1 cellular context compared by ENCODE assay signal in genomic region chr1:7770939-7771672, GRCh38.
TF ChIP-seq lines count a peak whose summit lies in the region.

Gene VAMP3 (plus strand): TSS chr1:7771296. CDS start chr1:7771384, 88 bp downstream.

TF ChIP-seq in HEK293, 187 proteins besides CTCF, POLR2A, EP300 and RAD21 (continued from another document and continues in another):
- TF ChIP-seq ZNF513 (tag by site-specific recombination; IDR thresholded peaks at IDR 0.05) = no peak
- no peak for TF ChIP-seq ZNF645 (tag by site-specific recombination; IDR thresholded peaks at IDR 0.05)
- no peak for TF ChIP-seq ZNF449 (tag by site-specific recombination; IDR thresholded peaks at IDR 0.05)
- no peak for TF ChIP-seq ZNF621 (tag by site-specific recombination; IDR thresholded peaks at IDR 0.05)
- no peak for TF ChIP-seq ZNF19 (tag by site-specific recombination; IDR thresholded peaks at IDR 0.05; ENCODE audit: low read depth)
- TF ChIP-seq REPIN1 (tag by site-specific recombination; IDR thresholded peaks at IDR 0.05; ENCODE audit: low read depth) = no peak
- no peak for TF ChIP-seq ZNF624 (tag by site-specific recombination; IDR thresholded peaks at IDR 0.05)
- TF ChIP-seq HOXA7 (CRISPR knock-in tag; IDR thresholded peaks at IDR 0.05; ENCODE audit: borderline replicate concordance) = no peak
- TF ChIP-seq PRDM1 (tag by site-specific recombination; IDR thresholded peaks at IDR 0.05) = no peak
- no peak for TF ChIP-seq MEIS1 (CRISPR knock-in tag; IDR thresholded peaks at IDR 0.05; ENCODE audit: borderline replicate concordance)
- no peak for TF ChIP-seq ZNF610 (tag by site-specific recombination; IDR thresholded peaks at IDR 0.05; ENCODE audit: borderline replicate concordance)
- no peak for TF ChIP-seq ZNF776 (tag by site-specific recombination; IDR thresholded peaks at IDR 0.05; ENCODE audit: borderline replicate concordance)
- no peak for TF ChIP-seq ZNF18 (tag by site-specific recombination; IDR thresholded peaks at IDR 0.05)
- no peak for TF ChIP-seq ZNF114 (tag by site-specific recombination; IDR thresholded peaks at IDR 0.05)
- no peak for TF ChIP-seq ZNF24 (tag by site-specific recombination; IDR thresholded peaks at IDR 0.05)
- 0 out of 2 replicates have a peak, but pooled peaks have one; percentile 37 for TF ChIP-seq KLF17 (tag by site-specific recombination; IDR thresholded peaks at IDR 0.05)
- TF ChIP-seq ZFP69B (tag by site-specific recombination; IDR thresholded peaks at IDR 0.05) = peak; percentile 17; the same call in 1 of the 2 replicates
- peak; percentile 93 for TF ChIP-seq KLF16 (tag by site-specific recombination; IDR thresholded peaks at IDR 0.05)
- no peak for TF ChIP-seq ZNF280D (tag by site-specific recombination; IDR thresholded peaks at IDR 0.05)
- no peak for TF ChIP-seq RBAK (tag by site-specific recombination; IDR thresholded peaks at IDR 0.05)
- no peak for TF ChIP-seq ZBTB48 (tag by site-specific recombination; IDR thresholded peaks at IDR 0.05)
- TF ChIP-seq ZNF138 (tag by site-specific recombination; IDR thresholded peaks at IDR 0.05; ENCODE audit: borderline replicate concordance) = no peak
- no peak for TF ChIP-seq ZNF274 (IDR thresholded peaks at IDR 0.05; ENCODE audit: low read length)
- TF ChIP-seq ZNF274 (tag by site-specific recombination; IDR thresholded peaks at IDR 0.05; ENCODE audit: borderline replicate concordance) = no peak
- no peak for TF ChIP-seq REST (tag by site-specific recombination; IDR thresholded peaks at IDR 0.05)
- peak; percentile 62 for TF ChIP-seq ZBTB26 (tag by site-specific recombination; optimal IDR thresholded peaks at IDR 0.05)
- no peak for TF ChIP-seq ZNF366 (tag by site-specific recombination; conservative IDR thresholded peaks at IDR 0.05)
- no peak for TF ChIP-seq ZNF133 (tag by site-specific recombination; IDR thresholded peaks at IDR 0.05)
- TF ChIP-seq ZNF26 (tag by site-specific recombination; IDR thresholded peaks at IDR 0.05) = no peak
- TF ChIP-seq ZNF426 (tag by site-specific recombination; IDR thresholded peaks at IDR 0.05) = no peak
- no peak for TF ChIP-seq HOXC10 (CRISPR knock-in tag; IDR thresholded peaks at IDR 0.05)
- TF ChIP-seq IKZF3 (tag by site-specific recombination; IDR thresholded peaks at IDR 0.05) = no peak
- TF ChIP-seq ZNF202 (tag by site-specific recombination; IDR thresholded peaks at IDR 0.05; ENCODE audit: borderline replicate concordance) = no peak
- TF ChIP-seq ZNF514 (tag by site-specific recombination; IDR thresholded peaks at IDR 0.05) = no peak
- no peak for TF ChIP-seq ZBTB17 (tag by site-specific recombination; IDR thresholded peaks at IDR 0.05)
- no peak for TF ChIP-seq GLI2 (tag by site-specific recombination; IDR thresholded peaks at IDR 0.05; ENCODE audit: borderline replicate concordance, low read depth)
- 0 out of 2 replicates have a peak, but pooled peaks have one; percentile 52 for TF ChIP-seq ZNF660 (tag by site-specific recombination; IDR thresholded peaks at IDR 0.05)
- no peak; the same call in 1 of the 2 replicates for TF ChIP-seq BCL11A (tag by site-specific recombination; IDR thresholded peaks at IDR 0.05; ENCODE audit: low read depth)
- TF ChIP-seq ZBTB6 (tag by site-specific recombination; IDR thresholded peaks at IDR 0.05) = no peak
- peak; percentile 44; the same call in 1 of the 2 replicates for TF ChIP-seq ZNF76 (tag by site-specific recombination; IDR thresholded peaks at IDR 0.05; ENCODE audit: borderline replicate concordance, low read depth)
- no peak; the same call in 1 of the 2 replicates for TF ChIP-seq KLF7 (tag by site-specific recombination; IDR thresholded peaks at IDR 0.05; ENCODE audit: borderline replicate concordance)
- TF ChIP-seq OSR2 (tag by site-specific recombination; IDR thresholded peaks at IDR 0.05) = no peak
